Comparison of ENCODE assay signal across 1 cellular context in genomic region chr3:15427182-15427880, GRCh38.
TF ChIP-seq lines count a peak whose summit lies in the region.

Gene EAF1 (plus strand): TSS chr3:15427598. CDS start chr3:15427780, 182 bp downstream.
Gene METTL6 (minus strand): TSS chr3:15427544. CDS start chr3:15426511, 1,033 bp downstream.

TF ChIP-seq in HEK293, 187 proteins besides CTCF, POLR2A, EP300 and RAD21 (continued from another document and continues in another):
- TF ChIP-seq ZEB2 (tag by site-specific recombination; IDR thresholded peaks at IDR 0.05) (no peak), ZNF580 (tag by site-specific recombination; IDR thresholded peaks at IDR 0.05) (peak; percentile 98), REST (tag by site-specific recombination; IDR thresholded peaks at IDR 0.05) (peak; percentile 70; the same call in 1 of the 2 replicates), ZNF518A (tag by site-specific recombination; conservative IDR thresholded peaks at IDR 0.05; ENCODE audit: low read depth) (peak; percentile 94), ZNF600 (tag by site-specific recombination; IDR thresholded peaks at IDR 0.05) (0 out of 2 replicates have a peak, but pooled peaks have one; percentile 25), ZBTB11 (tag by site-specific recombination; conservative IDR thresholded peaks at IDR 0.05; ENCODE audit: low read depth) (peak; percentile 98), YY1 (tag by site-specific recombination; IDR thresholded peaks at IDR 0.05) (peak; percentile 84), ZNF324 (tag by site-specific recombination; IDR thresholded peaks at IDR 0.05) (peak; percentile 50; the same call in 1 of the 2 replicates), ZNF335 (tag by site-specific recombination; conservative IDR thresholded peaks at IDR 0.05) (peak; percentile 93), ZNF660 (tag by site-specific recombination; IDR thresholded peaks at IDR 0.05) (0 out of 2 replicates have a peak, but pooled peaks have one; percentile 28), ZBTB26 (tag by site-specific recombination; optimal IDR thresholded peaks at IDR 0.05) (peak; percentile 35), ZNF280C (tag by site-specific recombination; IDR thresholded peaks at IDR 0.05) (no peak), SP2 (tag by site-specific recombination; IDR thresholded peaks at IDR 0.05) (peak; percentile 80), KLF8 (tag by site-specific recombination; IDR thresholded peaks at IDR 0.05) (peak; percentile 56; the same call in 1 of the 2 replicates), KLF1 (tag by site-specific recombination; IDR thresholded peaks at IDR 0.05) (0 out of 2 replicates have a peak, but pooled peaks have one; percentile 15), ZNF280D (tag by site-specific recombination; IDR thresholded peaks at IDR 0.05) (0 out of 2 replicates have a peak, but pooled peaks have one; percentile 51), GFI1B (tag by site-specific recombination; IDR thresholded peaks at IDR 0.05) (no peak), ZNF175 (tag by site-specific recombination; IDR thresholded peaks at IDR 0.05) (no peak), ZXDB (tag by site-specific recombination; IDR thresholded peaks at IDR 0.05) (peak; percentile 58), ZNF501 (tag by site-specific recombination; IDR thresholded peaks at IDR 0.05) (peak; percentile 70; the same call in 1 of the 2 replicates), ATF2 (tag by site-specific recombination; IDR thresholded peaks at IDR 0.05; ENCODE audit: low read depth) (0 out of 2 replicates have a peak, but pooled peaks have one; percentile 1), SCRT2 (tag by site-specific recombination; IDR thresholded peaks at IDR 0.05) (no peak), SP7 (tag by site-specific recombination; IDR thresholded peaks at IDR 0.05) (peak; percentile 50), ZNF48 (tag by site-specific recombination; IDR thresholded peaks at IDR 0.05) (no peak), ZBTB20 (tag by site-specific recombination; IDR thresholded peaks at IDR 0.05) (peak; percentile 56; the same call in 1 of the 2 replicates), ZNF341 (tag by site-specific recombination; IDR thresholded peaks at IDR 0.05; ENCODE audit: low read depth) (peak; percentile 63; the same call in 1 of the 2 replicates), ZNF561 (tag by site-specific recombination; IDR thresholded peaks at IDR 0.05; ENCODE audit: borderline replicate concordance) (peak; percentile 77; the same call in 1 of the 2 replicates), ZBTB48 (tag by site-specific recombination; IDR thresholded peaks at IDR 0.05) (peak; percentile 70; the same call in 1 of the 2 replicates), ZFP69B (tag by site-specific recombination; IDR thresholded peaks at IDR 0.05) (no peak), ZNF624 (tag by site-specific recombination; IDR thresholded peaks at IDR 0.05) (no peak), ZNF184 (tag by site-specific recombination; IDR thresholded peaks at IDR 0.05) (0 out of 2 replicates have a peak, but pooled peaks have one; percentile 52), GLIS2 (tag by site-specific recombination; IDR thresholded peaks at IDR 0.05) (peak; percentile 68), ZFHX2 (tag by site-specific recombination; conservative IDR thresholded peaks at IDR 0.05) (peak; percentile 78), GLIS1 (tag by site-specific recombination; IDR thresholded peaks at IDR 0.05) (peak; percentile 68), ZNF791 (tag by site-specific recombination; IDR thresholded peaks at IDR 0.05) (no peak), SP3 (tag by site-specific recombination; IDR thresholded peaks at IDR 0.05) (peak; percentile 61)
